Comparison of ENCODE assay signal across 18 cellular contexts in genomic region chr14:104297721-104298401, GRCh38.
DNase-seq lines count a peak whose midpoint lies in the region; ATAC-seq and TF ChIP-seq lines count a peak whose summit lies in the region.
"Had no signal": no experiment of that assay in that cellular context is flagged by ENCODE, and none has a peak within 500 bp of the region (broad histone marks: within the 10 kb centered on the region; RNA-seq: fewer than 3 reads in every experiment).

No MANE protein-coding gene starts in this region.

- H3K4me1 Mint-ChIP-seq in natural killer cell treated with Interleukin-12 subunit alpha and Interleukin-12 subunit beta and Interleukin-15 and Interleukin-18, amount 100 ng/mL, for 72 hours (ENCODE audit: low read depth in 2 of 2): no peaks in the 10 kb centered on the region
- H3K4me1 Mint-ChIP-seq in natural killer cell: no peaks in the 10 kb centered on the region
- no peaks in the 10 kb centered on the region for H3K4me1 Mint-ChIP-seq in activated T-cell treated with anti-CD3 and anti-CD28 coated beads, Interleukin-2, amount 50 U/mL, for 4 hours (ENCODE audit: low read depth)

- no peaks in the 10 kb centered on the region for H3K9me3 Mint-ChIP-seq in natural killer cell treated with Interleukin-12 subunit alpha and Interleukin-12 subunit beta and Interleukin-15 and Interleukin-18, amount 100 ng/mL, for 72 hours
- no peaks in the 10 kb centered on the region for H3K9me3 Mint-ChIP-seq in natural killer cell
- H3K9me3 Mint-ChIP-seq in activated T-cell treated with anti-CD3 and anti-CD28 coated beads, Interleukin-2, amount 50 U/mL, for 4 hours: no peaks in the 10 kb centered on the region

- H3K27me3 ChIP-seq in ovary: no peaks in the 10 kb centered on the region

- intact Hi-C loops in natural killer cell (cut with micrococcal nuclease): no loop called here
- intact Hi-C loops in left ventricle myocardium superior (cut with micrococcal nuclease): no loop called here
- intact Hi-C loops in ovary (cut with DNase I): loop anchor here in 1 of 4 donors (10.0 kb wide), 1 partner anchor 73 kb away; no protein-coding TSS in a partner anchor

- no peaks in the 10 kb centered on the region for H3K9me3 ChIP-seq in ovary
- H3K9me3 ChIP-seq: HAP-1 had no signal

- peaks cover 12% of the 10 kb centered on the region for H3K4me1 ChIP-seq in ovary (ENCODE audit: insufficient read depth)
- H3K4me1 ChIP-seq: HAP-1 had no signal

- TF ChIP-seq EP300 in ovary (IDR thresholded peaks at IDR 0.05): no peak

- H3K27me3 Mint-ChIP-seq in natural killer cell treated with Interleukin-12 subunit alpha and Interleukin-12 subunit beta and Interleukin-15 and Interleukin-18, amount 100 ng/mL, for 72 hours: no peaks in the 10 kb centered on the region
- H3K27me3 Mint-ChIP-seq in natural killer cell (ENCODE audit: low read depth in 2 of 2): no peaks in the 10 kb centered on the region
- H3K27me3 Mint-ChIP-seq in activated T-cell treated with anti-CD3 and anti-CD28 coated beads, Interleukin-2, amount 50 U/mL, for 4 hours (ENCODE audit: low read depth): peaks cover 4% of the 10 kb centered on the region

- no peak for ATAC-seq in natural killer cell treated with Interleukin-12 subunit alpha and Interleukin-12 subunit beta and Interleukin-15 and Interleukin-18, amount 100 ng/mL, for 72 hours
- ATAC-seq in natural killer cell (no peak), left ventricle myocardium superior (no peak)
- no peak for ATAC-seq in activated T-cell treated with anti-CD3 and anti-CD28 coated beads, Interleukin-2, amount 50 U/mL, for 4 hours

- no peak for TF ChIP-seq POLR2A in ovary (IDR thresholded peaks at IDR 0.05)

- TF ChIP-seq CTCF in natural killer cell (IDR thresholded peaks at IDR 0.05): no peak
- TF ChIP-seq CTCF in ovary (IDR thresholded peaks at IDR 0.05): no peak

- peak; percentile 16 for DNase-seq in natural killer cell treated with Interleukin-12 subunit alpha and Interleukin-12 subunit beta and Interleukin-15 and Interleukin-18, amount 100 ng/mL, for 72 hours (ENCODE audit: low spot score)
- DNase-seq in natural killer cell: no peak
- peak; percentile 12 for DNase-seq in left ventricle myocardium superior
- DNase-seq in ovary: peak in 3 of 5 donors; percentile 18 to 38 (median 24)
- no peak for DNase-seq in kidney glomerular epithelial cell (lab: John Stamatoyannopoulos, UW)
- no peak for DNase-seq in dedifferentiated amniotic fluid mesenchymal stem cell (ENCODE audit: extremely low spot score)
- DNase-seq in activated T-cell treated with anti-CD3 and anti-CD28 coated beads, Interleukin-2, amount 50 U/mL, for 4 hours: no peak
- DNase-seq: CD4-positive, alpha-beta memory T cell; DMS153; GDM1; KBM-7; NCI-H1105 treated with DMSO at 0.1 percent for 48 hours; NCI-H1694; NCI-H2081 treated with DMSO at 0.1 percent for 48 hours; NCI-H510A; NCI-H748 treated with DMSO at 0.1 percent for 48 hours; SHP77 treated with DMSO at 0.1 percent for 48 hours had no signal

- H3K27ac ChIP-seq in ovary: peak overlapping the region; percentile 17 to 50

- no peaks in the 10 kb centered on the region for H3K36me3 ChIP-seq in ovary
- H3K36me3 ChIP-seq: HAP-1 had no signal

- H3K4me3 Mint-ChIP-seq in natural killer cell treated with Interleukin-12 subunit alpha and Interleukin-12 subunit beta and Interleukin-15 and Interleukin-18, amount 100 ng/mL, for 72 hours: no peak overlapping the region
- no peak overlapping the region for H3K4me3 Mint-ChIP-seq in natural killer cell
- H3K4me3 Mint-ChIP-seq in activated T-cell treated with anti-CD3 and anti-CD28 coated beads, Interleukin-2, amount 50 U/mL, for 4 hours: no peak overlapping the region
- H3K4me3 Mint-ChIP-seq: CD4-positive, alpha-beta memory T cell had no signal

- H3K27ac Mint-ChIP-seq in natural killer cell treated with Interleukin-12 subunit alpha and Interleukin-12 subunit beta and Interleukin-15 and Interleukin-18, amount 100 ng/mL, for 72 hours: no peak overlapping the region
- no peak overlapping the region for H3K27ac Mint-ChIP-seq in natural killer cell

- no peak overlapping the region for H3K4me3 ChIP-seq in ovary
- H3K4me3 ChIP-seq: HAP-1 had no signal

- H3K36me3 Mint-ChIP-seq in natural killer cell treated with Interleukin-12 subunit alpha and Interleukin-12 subunit beta and Interleukin-15 and Interleukin-18, amount 100 ng/mL, for 72 hours: peaks cover 6% of the 10 kb centered on the region
- H3K36me3 Mint-ChIP-seq in natural killer cell: no peaks in the 10 kb centered on the region
- H3K36me3 Mint-ChIP-seq in activated T-cell treated with anti-CD3 and anti-CD28 coated beads, Interleukin-2, amount 50 U/mL, for 4 hours (ENCODE audit: insufficient read depth): no peaks in the 10 kb centered on the region
- H3K36me3 Mint-ChIP-seq: CD4-positive, alpha-beta memory T cell had no signal

- WGBS in ovary, 3 donors: 95 to 98% (median 97%) methylated on average over 11 of the region's 11 CpGs

Comparison
In these comparisons a context has a peak if more than half of its experiments do, and no peak if none do; other contexts are left out.
1. DNase-seq: peak in natural killer cell treated with Interleukin-12 subunit alpha and Interleukin-12 subunit beta and Interleukin-15 and Interleukin-18, amount 100 ng/mL, for 72 hours (single experiment), left ventricle myocardium superior (single experiment) and ovary (3 of 5); none in natural killer cell (single experiment), kidney glomerular epithelial cell (single experiment), dedifferentiated amniotic fluid mesenchymal stem cell (single experiment) and activated T-cell treated with anti-CD3 and anti-CD28 coated beads, Interleukin-2, amount 50 U/mL, for 4 hours (single experiment).